In genomic region chr2:203718087-203718486, GRCh38 we compare ENCODE assay signal across 9 cellular contexts. TPM values are rescaled to one million over a fixed set of nuclear protein-coding genes. Genes with fewer than 3 reads are reported as not detected.
DNase-seq lines count a peak whose midpoint lies in the region; ATAC-seq, FAIRE-seq and TF ChIP-seq lines count a peak whose summit lies in the region.
"Had no signal": no experiment of that assay in that cellular context is flagged by ENCODE, and none has a peak within 500 bp of the region (broad histone marks: within the 10 kb centered on the region; RNA-seq: fewer than 3 reads in every experiment).

No MANE protein-coding gene starts in this region.

- FAIRE-seq in GM12891 (lab: Jason Lieb, UNC): peak; percentile 62

- H3K9me3 Mint-ChIP-seq in activated naive CD8-positive, alpha-beta T cell treated with anti-CD3 and anti-CD28 coated beads, Interleukin-2, amount 10 ng/mL, durations not matched to agents 7 days and 5 days: peaks cover 1% of the 10 kb centered on the region
- H3K9me3 Mint-ChIP-seq: dendritic cell treated with granulocyte-macrophage colony-stimulating factor and Interleukin-4, amounts not matched to agents 40 ng/mL and 50 ng/mL, for 4 days had no signal

- no peaks in the 10 kb centered on the region for H3K27me3 ChIP-seq in body of pancreas

- H3K4me3 ChIP-seq in body of pancreas: no peak overlapping the region

- WGBS in body of pancreas, 2 donors: 58 to 87% methylated on average over 3 of the region's 3 CpGs

- H3K36me3 Mint-ChIP-seq in activated naive CD8-positive, alpha-beta T cell treated with anti-CD3 and anti-CD28 coated beads, Interleukin-2, amount 10 ng/mL, durations not matched to agents 7 days and 5 days: peaks cover 24% of the 10 kb centered on the region

- no peak for DNase-seq in GM12891 (ENCODE audit: insufficient read length, low spot score)
- DNase-seq in M059J (ENCODE audit: low read depth): peak; percentile 72
- DNase-seq in activated naive CD8-positive, alpha-beta T cell treated with anti-CD3 and anti-CD28 coated beads, Interleukin-2, amount 10 ng/mL, durations not matched to agents 7 days and 5 days: peak; percentile 69
- peak; percentile 15 to 58 (median 30) for DNase-seq in stimulated activated naive CD4-positive, alpha-beta T cell (lab: John Stamatoyannopoulos, UW)
- DNase-seq in body of pancreas: no peak
- DNase-seq in NCI-H1930 (lab: John Stamatoyannopoulos, UW): no peak
- no peak for DNase-seq in kidney glomerular epithelial cell (lab: John Stamatoyannopoulos, UW)

- TF ChIP-seq CTCF in body of pancreas (IDR thresholded peaks at IDR 0.05): no peak

- ATAC-seq in GM21723 (IDR thresholded peaks at IDR 0.05; ENCODE audit: unreplicated experiment) (peak; percentile 85), body of pancreas (no peak)
- ATAC-seq in activated naive CD8-positive, alpha-beta T cell treated with anti-CD3 and anti-CD28 coated beads, Interleukin-2, amount 10 ng/mL, durations not matched to agents 7 days and 5 days (ENCODE audit: low read depth): peak; percentile 84

- peak overlapping the region; percentile 83 for H3K27ac Mint-ChIP-seq in activated naive CD8-positive, alpha-beta T cell treated with anti-CD3 and anti-CD28 coated beads, Interleukin-2, amount 10 ng/mL, durations not matched to agents 7 days and 5 days
- H3K27ac Mint-ChIP-seq: dendritic cell treated with granulocyte-macrophage colony-stimulating factor and Interleukin-4, amounts not matched to agents 40 ng/mL and 50 ng/mL, for 4 days had no signal

- H3K4me1 Mint-ChIP-seq in activated naive CD8-positive, alpha-beta T cell treated with anti-CD3 and anti-CD28 coated beads, Interleukin-2, amount 10 ng/mL, durations not matched to agents 7 days and 5 days: peaks cover 82% of the 10 kb centered on the region

- TF ChIP-seq POLR2A in GM12891 (IDR thresholded peaks at IDR 0.05; ENCODE audit: low read depth, low read length) (no peak), body of pancreas (IDR thresholded peaks at IDR 0.05) (no peak)

- intact Hi-C loops in body of pancreas (cut with DNase I): no loop called here

- H3K4me3 Mint-ChIP-seq in activated naive CD8-positive, alpha-beta T cell treated with anti-CD3 and anti-CD28 coated beads, Interleukin-2, amount 10 ng/mL, durations not matched to agents 7 days and 5 days: peak overlapping the region; percentile 56
- H3K4me3 Mint-ChIP-seq: dendritic cell treated with granulocyte-macrophage colony-stimulating factor and Interleukin-4, amounts not matched to agents 40 ng/mL and 50 ng/mL, for 4 days had no signal

- H3K27ac ChIP-seq in body of pancreas: no peak overlapping the region

- H3K4me1 ChIP-seq in body of pancreas: no peaks in the 10 kb centered on the region

- POLR2A ChIA-PET in activated naive CD8-positive, alpha-beta T cell treated with anti-CD3 and anti-CD28 coated beads, Interleukin-2, amount 10 ng/mL, durations not matched to agents 7 days and 5 days (lab: Charles Lee): interaction anchor here (0.8 to 5.9 kb wide), 8 partner anchors 9 to 152 kb away, joined by 3 to 75 read pairs (median 5); partner anchors contain the start of gene CD28

- no peaks in the 10 kb centered on the region for H3K27me3 Mint-ChIP-seq in activated naive CD8-positive, alpha-beta T cell treated with anti-CD3 and anti-CD28 coated beads, Interleukin-2, amount 10 ng/mL, durations not matched to agents 7 days and 5 days

- H3K9me3 ChIP-seq in body of pancreas: no peaks in the 10 kb centered on the region

- no peaks in the 10 kb centered on the region for H3K36me3 ChIP-seq in body of pancreas (replicated peaks in 1 of 2; ENCODE audit: insufficient read depth in 1 of 2, low read depth in 2 of 2)

TF ChIP-seq in GM12891, 5 proteins besides CTCF, POLR2A, EP300 and RAD21:
- TF ChIP-seq POLR2AphosphoS5 (IDR thresholded peaks at IDR 0.05; ENCODE audit: low read depth, low read length) (no peak), PAX5 (IDR thresholded peaks at IDR 0.05; ENCODE audit: insufficient read depth, low read length, severe bottlenecking) (no peak), POU2F2 (IDR thresholded peaks at IDR 0.05; ENCODE audit: low read depth, low read length) (no peak), SPI1 (IDR thresholded peaks at IDR 0.05; ENCODE audit: low read depth, low read length) (no peak), TAF1 (IDR thresholded peaks at IDR 0.05; ENCODE audit: low read depth, low read length) (no peak)
TF ChIP-seq in GM12891: peak in this region for 0.

RNA-seq across cellular contexts. Expression of gene CD28, which starts 11.6 kb away (rescaled TPM):
- polyA plus RNA-seq in GM12891 (2012; ENCODE audit: low read depth, missing spikeins): 0.15 TPM
- total RNA-seq in M059J (2014; rRNA removed; shearing (Covaris generic)): not detected in 2 replicates
- 10 to 100 TPM; 52.7 to 58.9 TPM for total RNA-seq in activated naive CD8-positive, alpha-beta T cell treated with anti-CD3 and anti-CD28 coated beads, Interleukin-2, amount 10 ng/mL, durations not matched to agents 7 days and 5 days
- total RNA-seq in body of pancreas: under 1 TPM in 1 of 2 donors, not detected in 1; 0.52 TPM

Comparison
In these comparisons a context has a peak if more than half of its experiments do, and no peak if none do; other contexts are left out.
1. DNase-seq: peak in M059J (single experiment), activated naive CD8-positive, alpha-beta T cell treated with anti-CD3 and anti-CD28 coated beads, Interleukin-2, amount 10 ng/mL, durations not matched to agents 7 days and 5 days (single experiment) and stimulated activated naive CD4-positive, alpha-beta T cell (6 of 6); none in GM12891 (single experiment), body of pancreas (0 of 4), NCI-H1930 (0 of 2) and kidney glomerular epithelial cell (single experiment).
2. RNA of gene CD28, which starts 11.6 kb away (total RNA-seq): 52.7 to 58.9 TPM in activated naive CD8-positive, alpha-beta T cell treated with anti-CD3 and anti-CD28 coated beads, Interleukin-2, amount 10 ng/mL, durations not matched to agents 7 days and 5 days; 0.52 TPM in body of pancreas and not detected in M059J; every median in the first group is over 10 times any median in the second.